In the genomic region with DNA sequence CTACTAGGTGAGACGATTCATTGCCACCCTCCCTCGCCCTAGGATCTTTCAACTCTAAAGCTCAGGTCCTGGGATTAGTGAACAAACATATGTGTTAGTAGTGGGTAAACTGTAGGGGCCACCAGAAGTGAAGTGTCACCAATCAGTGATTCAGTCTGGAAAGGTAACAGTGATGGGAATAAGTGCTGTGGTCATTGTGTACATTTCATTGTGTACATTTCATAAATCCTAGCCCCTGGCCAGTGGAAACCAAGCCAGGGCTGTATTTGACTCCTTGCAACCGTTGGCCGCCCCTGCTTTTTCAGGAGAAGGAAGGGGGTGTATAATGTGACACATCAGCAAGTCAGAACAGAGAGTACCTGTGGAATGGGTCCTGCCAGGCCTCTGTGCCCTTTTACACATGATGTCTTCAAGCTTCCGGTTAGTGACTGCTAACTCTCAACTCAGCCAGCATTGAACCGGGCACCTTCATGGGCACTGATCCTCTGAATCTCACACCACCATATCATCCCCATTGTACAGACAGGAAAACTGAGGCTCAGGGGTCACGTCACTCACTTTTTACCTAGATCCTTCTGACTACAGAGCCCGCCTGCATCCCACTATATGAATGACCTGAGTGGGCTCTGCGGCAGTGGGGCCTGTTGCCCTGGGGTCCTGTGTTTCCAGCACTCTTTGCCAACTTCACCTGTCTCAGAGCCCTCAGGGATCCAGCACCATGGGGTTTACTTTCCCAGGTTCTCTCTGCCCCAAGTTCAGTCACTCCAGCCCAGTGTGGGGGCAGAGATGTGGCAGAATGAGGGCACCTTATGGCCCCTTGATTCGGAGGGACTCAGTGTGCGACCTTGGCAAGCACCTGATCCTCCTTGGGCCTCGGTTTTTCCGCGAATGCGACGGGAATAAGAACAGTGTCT, we compare ENCODE assay signal across 1 cellular context.
TF ChIP-seq lines count a peak whose summit lies in the region.

No MANE protein-coding gene starts in this region.

TF ChIP-seq in HepG2, 621 proteins besides CTCF, POLR2A, EP300 and RAD21 (continued from another document):
- TF ChIP-seq GATAD2A (CRISPR knock-in tag; IDR thresholded peaks at IDR 0.05) (peak; percentile 17; the same call in 1 of the 2 replicates), GABPA (IDR thresholded peaks at IDR 0.05; ENCODE audit: low read depth, low read length) (no peak), GABPA (CRISPR knock-in tag; IDR thresholded peaks at IDR 0.05; ENCODE audit: low read depth) (0 out of 2 replicates have a peak, but pooled peaks have one; percentile 13), ZNF225 (CRISPR knock-in tag; IDR thresholded peaks at IDR 0.05) (no peak)
- TF ChIP-seq, protein P1, sequence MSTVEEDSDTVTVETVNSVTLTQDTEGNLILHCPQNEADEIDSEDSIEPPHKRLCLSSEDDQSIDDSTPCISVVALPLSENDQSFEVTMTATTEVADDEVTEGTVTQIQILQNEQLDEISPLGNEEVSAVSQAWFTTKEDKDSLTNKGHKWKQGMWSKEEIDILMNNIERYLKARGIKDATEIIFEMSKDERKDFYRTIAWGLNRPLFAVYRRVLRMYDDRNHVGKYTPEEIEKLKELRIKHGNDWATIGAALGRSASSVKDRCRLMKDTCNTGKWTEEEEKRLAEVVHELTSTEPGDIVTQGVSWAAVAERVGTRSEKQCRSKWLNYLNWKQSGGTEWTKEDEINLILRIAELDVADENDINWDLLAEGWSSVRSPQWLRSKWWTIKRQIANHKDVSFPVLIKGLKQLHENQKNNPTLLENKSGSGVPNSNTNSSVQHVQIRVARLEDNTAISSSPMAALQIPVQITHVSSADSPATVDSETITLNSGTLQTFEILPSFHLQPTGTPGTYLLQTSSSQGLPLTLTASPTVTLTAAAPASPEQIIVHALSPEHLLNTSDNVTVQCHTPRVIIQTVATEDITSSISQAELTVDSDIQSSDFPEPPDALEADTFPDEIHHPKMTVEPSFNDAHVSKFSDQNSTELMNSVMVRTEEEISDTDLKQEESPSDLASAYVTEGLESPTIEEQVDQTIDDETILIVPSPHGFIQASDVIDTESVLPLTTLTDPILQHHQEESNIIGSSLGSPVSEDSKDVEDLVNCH (CRISPR knock-in tag; IDR thresholded peaks at IDR 0.05): no peak
- TF ChIP-seq, protein P2, sequence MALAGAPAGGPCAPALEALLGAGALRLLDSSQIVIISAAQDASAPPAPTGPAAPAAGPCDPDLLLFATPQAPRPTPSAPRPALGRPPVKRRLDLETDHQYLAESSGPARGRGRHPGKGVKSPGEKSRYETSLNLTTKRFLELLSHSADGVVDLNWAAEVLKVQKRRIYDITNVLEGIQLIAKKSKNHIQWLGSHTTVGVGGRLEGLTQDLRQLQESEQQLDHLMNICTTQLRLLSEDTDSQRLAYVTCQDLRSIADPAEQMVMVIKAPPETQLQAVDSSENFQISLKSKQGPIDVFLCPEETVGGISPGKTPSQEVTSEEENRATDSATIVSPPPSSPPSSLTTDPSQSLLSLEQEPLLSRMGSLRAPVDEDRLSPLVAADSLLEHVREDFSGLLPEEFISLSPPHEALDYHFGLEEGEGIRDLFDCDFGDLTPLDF (CRISPR knock-in tag; IDR thresholded peaks at IDR 0.05): no peak
- TF ChIP-seq, protein P3, sequence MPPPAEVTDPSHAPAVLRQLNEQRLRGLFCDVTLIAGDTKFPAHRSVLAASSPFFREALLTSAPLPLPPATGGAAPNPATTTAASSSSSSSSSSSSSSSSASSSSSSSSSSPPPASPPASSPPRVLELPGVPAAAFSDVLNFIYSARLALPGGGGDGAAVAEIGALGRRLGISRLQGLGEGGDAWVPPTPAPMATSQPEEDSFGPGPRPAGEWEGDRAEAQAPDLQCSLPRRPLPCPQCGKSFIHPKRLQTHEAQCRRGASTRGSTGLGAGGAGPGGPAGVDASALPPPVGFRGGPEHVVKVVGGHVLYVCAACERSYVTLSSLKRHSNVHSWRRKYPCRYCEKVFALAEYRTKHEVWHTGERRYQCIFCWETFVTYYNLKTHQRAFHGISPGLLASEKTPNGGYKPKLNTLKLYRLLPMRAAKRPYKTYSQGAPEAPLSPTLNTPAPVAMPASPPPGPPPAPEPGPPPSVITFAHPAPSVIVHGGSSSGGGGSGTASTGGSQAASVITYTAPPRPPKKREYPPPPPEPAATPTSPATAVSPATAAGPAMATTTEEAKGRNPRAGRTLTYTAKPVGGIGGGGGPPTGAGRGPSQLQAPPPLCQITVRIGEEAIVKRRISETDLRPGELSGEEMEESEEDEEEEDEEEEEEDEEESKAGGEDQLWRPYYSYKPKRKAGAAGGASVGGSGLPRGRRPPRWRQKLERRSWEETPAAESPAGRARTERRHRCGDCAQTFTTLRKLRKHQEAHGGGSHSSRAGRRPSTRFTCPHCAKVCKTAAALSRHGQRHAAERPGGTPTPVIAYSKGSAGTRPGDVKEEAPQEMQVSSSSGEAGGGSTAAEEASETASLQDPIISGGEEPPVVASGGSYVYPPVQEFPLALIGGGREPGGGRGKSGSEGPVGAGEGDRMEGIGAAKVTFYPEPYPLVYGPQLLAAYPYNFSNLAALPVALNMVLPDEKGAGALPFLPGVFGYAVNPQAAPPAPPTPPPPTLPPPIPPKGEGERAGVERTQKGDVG (CRISPR knock-in tag; IDR thresholded peaks at IDR 0.05; ENCODE audit: borderline replicate concordance): no peak
- TF ChIP-seq, protein P4, sequence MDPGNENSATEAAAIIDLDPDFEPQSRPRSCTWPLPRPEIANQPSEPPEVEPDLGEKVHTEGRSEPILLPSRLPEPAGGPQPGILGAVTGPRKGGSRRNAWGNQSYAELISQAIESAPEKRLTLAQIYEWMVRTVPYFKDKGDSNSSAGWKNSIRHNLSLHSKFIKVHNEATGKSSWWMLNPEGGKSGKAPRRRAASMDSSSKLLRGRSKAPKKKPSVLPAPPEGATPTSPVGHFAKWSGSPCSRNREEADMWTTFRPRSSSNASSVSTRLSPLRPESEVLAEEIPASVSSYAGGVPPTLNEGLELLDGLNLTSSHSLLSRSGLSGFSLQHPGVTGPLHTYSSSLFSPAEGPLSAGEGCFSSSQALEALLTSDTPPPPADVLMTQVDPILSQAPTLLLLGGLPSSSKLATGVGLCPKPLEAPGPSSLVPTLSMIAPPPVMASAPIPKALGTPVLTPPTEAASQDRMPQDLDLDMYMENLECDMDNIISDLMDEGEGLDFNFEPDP (CRISPR knock-in tag; conservative IDR thresholded peaks at IDR 0.05): 0 out of 2 replicates have a peak, but pooled peaks have one; percentile 26
TF ChIP-seq in HepG2: peak in this region for 9.
